11 cellular contexts compared by ENCODE assay signal in the genomic region with DNA sequence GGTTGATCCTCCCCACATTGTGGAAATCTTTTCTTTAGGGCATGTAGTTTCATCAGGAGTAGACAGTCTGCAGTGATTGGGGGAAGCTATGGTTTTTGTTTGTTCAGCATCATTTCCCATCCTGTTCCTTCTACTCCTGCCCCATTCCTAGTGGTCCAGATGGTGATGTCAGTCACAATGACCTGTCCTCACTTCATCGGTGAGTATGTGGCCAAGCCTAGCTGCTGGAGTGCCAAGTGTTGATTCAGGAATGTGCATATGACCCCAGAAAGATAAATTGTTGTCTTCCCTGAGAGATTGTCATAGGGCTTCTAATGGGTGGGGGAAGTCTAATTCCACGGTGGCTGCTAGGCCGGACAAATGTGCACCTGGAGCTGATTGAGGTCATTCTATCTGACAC.
"Had no signal": no experiment of that assay in that cellular context is flagged by ENCODE, and none has a peak within 500 bp of the region (broad histone marks: within the 10 kb centered on the region; RNA-seq: fewer than 3 reads in every experiment).

No MANE protein-coding gene starts in this region.

- H3K27ac ChIP-seq: body of pancreas, left lung, suprapubic skin had no signal

- H3K27me3 ChIP-seq: body of pancreas, left lung, suprapubic skin had no signal

- H3K4me1 ChIP-seq: body of pancreas, left lung, suprapubic skin had no signal

- H3K36me3 ChIP-seq: left lung, suprapubic skin had no signal

- H3K4me3 ChIP-seq: body of pancreas, left lung, suprapubic skin had no signal

- DNase-seq: activated CD4-positive, alpha-beta T cell treated with anti-CD3 and anti-CD28 coated beads, Interleukin-2, amount 50 U/mL, for 1 hour; activated T-cell treated with anti-CD3 and anti-CD28 coated beads for 4 hours; body of pancreas; central memory CD4-positive, alpha-beta T cell; glutamatergic neuron; left lung; nucleus accumbens; right cardiac atrium; stimulated activated naive B cell treated with anti-CD40 and anti-IgM and Interleukin-4, amounts not matched to agents 10 μg/mL and 1 μg/mL and 100 μg/mL, for 72 hours had no signal

- H3K9me3 ChIP-seq: body of pancreas, suprapubic skin had no signal

- ATAC-seq: body of pancreas; left lung; natural killer cell treated with Interleukin-12 subunit alpha and Interleukin-12 subunit beta and Interleukin-15 and Interleukin-18, amount 100 ng/mL, for 72 hours; right cardiac atrium; stimulated activated naive B cell treated with anti-CD40 and anti-IgM and Interleukin-4, amounts not matched to agents 10 μg/mL and 1 μg/mL and 100 μg/mL, for 72 hours had no signal
